Comparison of ENCODE assay signal across 1 cellular context in genomic region chr15:87489902-87490301, GRCh38.
TF ChIP-seq lines count a peak whose summit lies in the region.

No MANE protein-coding gene starts in this region.

TF ChIP-seq in SK-N-SH treated with all-trans-retinoic acid at 6 μM for 48 hours, 23 proteins besides CTCF, POLR2A, EP300 and RAD21 (continued from another document):
- TF ChIP-seq BACH2 (CRISPR knock-in tag; IDR thresholded peaks at IDR 0.05; ENCODE audit: borderline replicate concordance) = no peak
- TF ChIP-seq ZFP3 (CRISPR knock-in tag; IDR thresholded peaks at IDR 0.05) = no peak
- no peak for TF ChIP-seq ZNF70 (CRISPR knock-in tag; IDR thresholded peaks at IDR 0.05)
- no peak for TF ChIP-seq ISL1 (CRISPR knock-in tag; IDR thresholded peaks at IDR 0.05)
- no peak for TF ChIP-seq OSR1 (CRISPR knock-in tag; IDR thresholded peaks at IDR 0.05)
- no peak for TF ChIP-seq ZNF8 (CRISPR knock-in tag; IDR thresholded peaks at IDR 0.05)
- TF ChIP-seq TOX (CRISPR knock-in tag; IDR thresholded peaks at IDR 0.05; ENCODE audit: borderline replicate concordance) = no peak
- no peak for TF ChIP-seq CSRNP3 (CRISPR knock-in tag; IDR thresholded peaks at IDR 0.05)
- no peak for TF ChIP-seq TCF4 (CRISPR knock-in tag; IDR thresholded peaks at IDR 0.05; ENCODE audit: borderline replicate concordance)
- no peak for TF ChIP-seq CSDC2 (CRISPR knock-in tag; IDR thresholded peaks at IDR 0.05)
- no peak for TF ChIP-seq SNAI2 (CRISPR knock-in tag; IDR thresholded peaks at IDR 0.05)
- no peak for TF ChIP-seq ESRRG (CRISPR knock-in tag; IDR thresholded peaks at IDR 0.05)
